In the genomic region with DNA sequence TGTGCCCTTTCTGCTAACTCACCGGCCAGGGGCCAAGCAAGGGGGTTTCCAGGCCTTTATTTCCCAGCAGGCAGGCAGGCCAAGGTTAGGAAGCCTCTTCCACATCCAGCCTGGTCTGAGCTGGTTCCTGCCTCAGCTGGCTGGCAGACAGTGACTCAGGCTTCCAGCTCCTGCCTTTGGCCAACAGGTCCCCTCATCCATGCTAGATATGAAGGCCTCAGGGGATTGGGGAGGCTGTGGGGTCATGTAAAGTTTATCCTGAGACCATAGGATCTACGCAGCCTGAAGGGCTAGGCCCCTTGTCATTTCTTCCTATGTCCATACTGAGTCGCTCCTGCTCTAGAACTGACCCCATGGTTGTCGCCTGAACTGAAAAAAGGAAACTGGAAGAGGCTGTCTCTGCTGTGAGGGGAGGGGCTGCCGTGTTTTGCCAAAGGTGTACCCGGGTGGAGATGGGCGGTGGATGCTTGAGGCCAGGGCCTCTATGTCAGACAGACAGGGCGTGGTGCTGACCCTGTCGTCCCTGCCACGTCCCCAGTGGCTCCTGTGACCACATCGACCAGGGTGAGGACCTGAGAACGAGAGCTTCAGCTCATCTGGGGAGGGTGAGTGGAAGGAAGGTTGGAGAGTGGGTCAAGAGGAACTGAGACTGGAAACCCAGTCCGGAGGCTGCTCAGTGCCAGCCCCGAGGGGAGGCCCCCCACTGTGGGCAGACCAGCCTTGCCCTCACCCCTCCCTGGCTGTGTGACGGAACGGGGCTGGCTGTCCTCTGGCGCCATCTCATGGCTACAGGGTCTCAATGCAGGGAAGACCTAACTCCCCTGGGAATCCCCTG, we compare ENCODE assay signal across 1 cellular context.
TF ChIP-seq lines count a peak whose summit lies in the region.

No MANE protein-coding gene starts in this region.

TF ChIP-seq in HEK293, 187 proteins besides CTCF, POLR2A, EP300 and RAD21 (continued from another document and continues in another):
- TF ChIP-seq ZNF645 (tag by site-specific recombination; IDR thresholded peaks at IDR 0.05) (no peak), ZNF707 (tag by site-specific recombination; IDR thresholded peaks at IDR 0.05) (no peak), ZNF146 (tag by site-specific recombination; IDR thresholded peaks at IDR 0.05) (no peak), ZNF549 (tag by site-specific recombination; IDR thresholded peaks at IDR 0.05) (no peak), ZBTB7A (tag by site-specific recombination; IDR thresholded peaks at IDR 0.05; ENCODE audit: low read depth) (no peak), ZNF266 (tag by site-specific recombination; IDR thresholded peaks at IDR 0.05; ENCODE audit: low read depth) (no peak), GLIS1 (tag by site-specific recombination; IDR thresholded peaks at IDR 0.05) (peak; percentile 86), SP3 (tag by site-specific recombination; IDR thresholded peaks at IDR 0.05) (no peak), SP2 (tag by site-specific recombination; IDR thresholded peaks at IDR 0.05) (no peak), ZNF768 (tag by site-specific recombination; IDR thresholded peaks at IDR 0.05) (0 out of 2 replicates have a peak, but pooled peaks have one; percentile 8), ZNF521 (tag by site-specific recombination; IDR thresholded peaks at IDR 0.05) (no peak), ZNF324 (tag by site-specific recombination; IDR thresholded peaks at IDR 0.05) (0 out of 2 replicates have a peak, but pooled peaks have one; percentile 27), HOXD13 (CRISPR knock-in tag; IDR thresholded peaks at IDR 0.05; ENCODE audit: borderline replicate concordance) (no peak), ZNF302 (tag by site-specific recombination; IDR thresholded peaks at IDR 0.05; ENCODE audit: low read depth) (no peak), ZNF544 (tag by site-specific recombination; IDR thresholded peaks at IDR 0.05) (no peak), SCRT2 (tag by site-specific recombination; IDR thresholded peaks at IDR 0.05) (no peak), ZNF416 (tag by site-specific recombination; IDR thresholded peaks at IDR 0.05) (no peak), ZNF335 (tag by site-specific recombination; conservative IDR thresholded peaks at IDR 0.05) (0 out of 2 replicates have a peak, but pooled peaks have one; percentile 20), ZNF426 (tag by site-specific recombination; IDR thresholded peaks at IDR 0.05) (no peak), ZNF501 (tag by site-specific recombination; IDR thresholded peaks at IDR 0.05) (peak; percentile 40; the same call in 1 of the 2 replicates), ZNF621 (tag by site-specific recombination; IDR thresholded peaks at IDR 0.05) (no peak), ZSCAN30 (tag by site-specific recombination; IDR thresholded peaks at IDR 0.05) (0 out of 2 replicates have a peak, but pooled peaks have one; percentile 39), REPIN1 (tag by site-specific recombination; IDR thresholded peaks at IDR 0.05; ENCODE audit: low read depth) (no peak), ZNF777 (tag by site-specific recombination; IDR thresholded peaks at IDR 0.05; ENCODE audit: borderline replicate concordance) (peak; percentile 83), ZNF214 (tag by site-specific recombination; IDR thresholded peaks at IDR 0.05; ENCODE audit: borderline replicate concordance) (no peak), ZNF776 (tag by site-specific recombination; IDR thresholded peaks at IDR 0.05; ENCODE audit: borderline replicate concordance) (no peak), ZNF354C (tag by site-specific recombination; IDR thresholded peaks at IDR 0.05; ENCODE audit: borderline replicate concordance, low read depth) (no peak), ZNF280C (tag by site-specific recombination; IDR thresholded peaks at IDR 0.05) (no peak), PATZ1 (tag by site-specific recombination; IDR thresholded peaks at IDR 0.05) (peak; percentile 57), ZNF221 (tag by site-specific recombination; IDR thresholded peaks at IDR 0.05; ENCODE audit: borderline replicate concordance) (no peak), OVOL3 (tag by site-specific recombination; IDR thresholded peaks at IDR 0.05) (no peak), ZFHX2 (tag by site-specific recombination; conservative IDR thresholded peaks at IDR 0.05) (no peak), KLF1 (tag by site-specific recombination; IDR thresholded peaks at IDR 0.05) (peak; percentile 78), YY2 (tag by site-specific recombination; IDR thresholded peaks at IDR 0.05) (no peak), ZNF670 (tag by site-specific recombination; IDR thresholded peaks at IDR 0.05; ENCODE audit: low read depth) (no peak), ZNF488 (tag by site-specific recombination; IDR thresholded peaks at IDR 0.05) (no peak), ZNF704 (tag by site-specific recombination; IDR thresholded peaks at IDR 0.05) (no peak), ZNF76 (tag by site-specific recombination; IDR thresholded peaks at IDR 0.05; ENCODE audit: borderline replicate concordance, low read depth) (no peak), GLIS2 (tag by site-specific recombination; IDR thresholded peaks at IDR 0.05) (peak; percentile 91), ZNF23 (tag by site-specific recombination; IDR thresholded peaks at IDR 0.05; ENCODE audit: borderline replicate concordance) (no peak), ZNF629 (tag by site-specific recombination; IDR thresholded peaks at IDR 0.05) (0 out of 2 replicates have a peak, but pooled peaks have one; percentile 23), ZEB2 (tag by site-specific recombination; IDR thresholded peaks at IDR 0.05) (peak; percentile 38; the same call in 1 of the 2 replicates), EGR2 (tag by site-specific recombination; IDR thresholded peaks at IDR 0.05; ENCODE audit: low read depth) (no peak)
- TF ChIP-seq, protein P1, sequence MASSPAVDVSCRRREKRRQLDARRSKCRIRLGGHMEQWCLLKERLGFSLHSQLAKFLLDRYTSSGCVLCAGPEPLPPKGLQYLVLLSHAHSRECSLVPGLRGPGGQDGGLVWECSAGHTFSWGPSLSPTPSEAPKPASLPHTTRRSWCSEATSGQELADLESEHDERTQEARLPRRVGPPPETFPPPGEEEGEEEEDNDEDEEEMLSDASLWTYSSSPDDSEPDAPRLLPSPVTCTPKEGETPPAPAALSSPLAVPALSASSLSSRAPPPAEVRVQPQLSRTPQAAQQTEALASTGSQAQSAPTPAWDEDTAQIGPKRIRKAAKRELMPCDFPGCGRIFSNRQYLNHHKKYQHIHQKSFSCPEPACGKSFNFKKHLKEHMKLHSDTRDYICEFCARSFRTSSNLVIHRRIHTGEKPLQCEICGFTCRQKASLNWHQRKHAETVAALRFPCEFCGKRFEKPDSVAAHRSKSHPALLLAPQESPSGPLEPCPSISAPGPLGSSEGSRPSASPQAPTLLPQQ (tag by site-specific recombination; IDR thresholded peaks at IDR 0.05): peak; percentile 25; the same call in 1 of the 2 replicates
- TF ChIP-seq, protein P2, sequence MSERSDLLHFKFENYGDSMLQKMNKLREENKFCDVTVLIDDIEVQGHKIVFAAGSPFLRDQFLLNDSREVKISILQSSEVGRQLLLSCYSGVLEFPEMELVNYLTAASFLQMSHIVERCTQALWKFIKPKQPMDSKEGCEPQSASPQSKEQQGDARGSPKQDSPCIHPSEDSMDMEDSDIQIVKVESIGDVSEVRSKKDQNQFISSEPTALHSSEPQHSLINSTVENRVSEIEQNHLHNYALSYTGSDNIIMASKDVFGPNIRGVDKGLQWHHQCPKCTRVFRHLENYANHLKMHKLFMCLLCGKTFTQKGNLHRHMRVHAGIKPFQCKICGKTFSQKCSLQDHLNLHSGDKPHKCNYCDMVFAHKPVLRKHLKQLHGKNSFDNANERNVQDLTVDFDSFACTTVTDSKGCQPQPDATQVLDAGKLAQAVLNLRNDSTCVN (tag by site-specific recombination; optimal IDR thresholded peaks at IDR 0.05): no peak
- TF ChIP-seq, protein P3, sequence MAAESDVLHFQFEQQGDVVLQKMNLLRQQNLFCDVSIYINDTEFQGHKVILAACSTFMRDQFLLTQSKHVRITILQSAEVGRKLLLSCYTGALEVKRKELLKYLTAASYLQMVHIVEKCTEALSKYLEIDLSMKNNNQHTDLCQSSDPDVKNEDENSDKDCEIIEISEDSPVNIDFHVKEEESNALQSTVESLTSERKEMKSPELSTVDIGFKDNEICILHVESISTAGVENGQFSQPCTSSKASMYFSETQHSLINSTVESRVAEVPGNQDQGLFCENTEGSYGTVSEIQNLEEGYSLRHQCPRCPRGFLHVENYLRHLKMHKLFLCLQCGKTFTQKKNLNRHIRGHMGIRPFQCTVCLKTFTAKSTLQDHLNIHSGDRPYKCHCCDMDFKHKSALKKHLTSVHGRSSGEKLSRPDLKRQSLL (tag by site-specific recombination; IDR thresholded peaks at IDR 0.05): no peak
- TF ChIP-seq, protein P4, sequence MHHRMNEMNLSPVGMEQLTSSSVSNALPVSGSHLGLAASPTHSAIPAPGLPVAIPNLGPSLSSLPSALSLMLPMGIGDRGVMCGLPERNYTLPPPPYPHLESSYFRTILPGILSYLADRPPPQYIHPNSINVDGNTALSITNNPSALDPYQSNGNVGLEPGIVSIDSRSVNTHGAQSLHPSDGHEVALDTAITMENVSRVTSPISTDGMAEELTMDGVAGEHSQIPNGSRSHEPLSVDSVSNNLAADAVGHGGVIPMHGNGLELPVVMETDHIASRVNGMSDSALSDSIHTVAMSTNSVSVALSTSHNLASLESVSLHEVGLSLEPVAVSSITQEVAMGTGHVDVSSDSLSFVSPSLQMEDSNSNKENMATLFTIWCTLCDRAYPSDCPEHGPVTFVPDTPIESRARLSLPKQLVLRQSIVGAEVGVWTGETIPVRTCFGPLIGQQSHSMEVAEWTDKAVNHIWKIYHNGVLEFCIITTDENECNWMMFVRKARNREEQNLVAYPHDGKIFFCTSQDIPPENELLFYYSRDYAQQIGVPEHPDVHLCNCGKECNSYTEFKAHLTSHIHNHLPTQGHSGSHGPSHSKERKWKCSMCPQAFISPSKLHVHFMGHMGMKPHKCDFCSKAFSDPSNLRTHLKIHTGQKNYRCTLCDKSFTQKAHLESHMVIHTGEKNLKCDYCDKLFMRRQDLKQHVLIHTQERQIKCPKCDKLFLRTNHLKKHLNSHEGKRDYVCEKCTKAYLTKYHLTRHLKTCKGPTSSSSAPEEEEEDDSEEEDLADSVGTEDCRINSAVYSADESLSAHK (tag by site-specific recombination; IDR thresholded peaks at IDR 0.05): no peak
